27 cellular contexts compared by ENCODE assay signal in the genomic region with DNA sequence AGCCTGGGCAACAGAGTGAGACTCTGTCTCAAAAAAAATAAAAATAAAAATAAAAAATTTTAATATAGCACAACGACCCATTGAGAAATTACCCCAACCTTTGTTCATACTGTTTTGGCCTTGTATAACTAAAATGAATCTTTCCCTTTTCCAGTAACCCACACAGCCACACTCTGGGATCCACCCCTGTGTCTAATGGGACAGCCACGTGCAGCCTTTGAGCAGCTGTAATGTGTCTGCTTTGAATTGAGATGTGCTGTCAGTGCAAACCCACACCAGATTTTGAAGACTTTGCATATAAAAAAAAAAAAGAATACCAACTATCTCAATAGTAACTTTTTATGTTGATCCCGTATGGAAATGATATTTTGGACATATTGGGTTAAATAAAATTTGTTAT.
"Had no signal": no experiment of that assay in that cellular context is flagged by ENCODE, and none has a peak within 500 bp of the region (broad histone marks: within the 10 kb centered on the region; RNA-seq: fewer than 3 reads in every experiment).

No MANE protein-coding gene starts in this region.

- H3K27ac ChIP-seq: left lung, lower lobe of right lung, neural progenitor cell, ovary, spleen, tibial nerve, vagina had no signal

- H3K4me1 ChIP-seq: left lung, lower lobe of right lung, neural progenitor cell, spleen, tibial nerve, vagina had no signal

- H3K4me2 ChIP-seq: neural progenitor cell had no signal

- H3K27me3 Mint-ChIP-seq: progenitor cell of endocrine pancreas; stimulated activated naive CD8-positive, alpha-beta T cell treated with anti-CD3 and anti-CD28 coated beads, Interleukin-15, amount 100 ng/mL, for 72 hours had no signal

- H3K4me3 ChIP-seq: left lung, lower lobe of right lung, neural progenitor cell, ovary, spleen, tibial nerve, vagina had no signal

- DNase-seq: hypothalamus; immature natural killer cell; kidney; left colon; left lung; lower lobe of right lung; mammary epithelial cell; mesenchymal stem cell; naive B cell; natural killer cell; nephron progenitor cell; ovary; retina; right cardiac atrium; small intestine; spleen; stimulated activated CD4-positive, alpha-beta T cell treated with anti-CD3 and anti-CD28 coated beads, Interleukin-4, amount 100 ng/mL, for 24 hours; stimulated activated naive CD4-positive, alpha-beta T cell treated with Interleukin-2 at 50 U/mL for 16 hours; stimulated activated naive CD8-positive, alpha-beta T cell treated with anti-CD3 and anti-CD28 coated beads, Interleukin-15, amount 100 ng/mL, for 72 hours; substantia nigra had no signal

- ATAC-seq: left colon; left lung; lower lobe of right lung; natural killer cell; right cardiac atrium; sciatic nerve; stimulated activated effector memory CD8-positive, alpha-beta T cell treated with anti-CD3 and anti-CD28 coated beads, Interleukin-12 subunit alpha, Interleukin-12 subunit beta, amount 100 ng/mL, for 72 hours; stimulated activated naive CD8-positive, alpha-beta T cell treated with anti-CD3 and anti-CD28 coated beads, Interleukin-15, amount 100 ng/mL, for 72 hours had no signal

- H3K4me1 Mint-ChIP-seq: immature natural killer cell, naive B cell, natural killer cell, nephron progenitor cell had no signal

- H3K36me3 ChIP-seq: left lung, lower lobe of right lung, neural progenitor cell, ovary, spleen, tibial nerve, vagina had no signal

- H3K36me3 Mint-ChIP-seq: natural killer cell; neural progenitor cell; stimulated activated effector memory CD8-positive, alpha-beta T cell treated with anti-CD3 and anti-CD28 coated beads, Interleukin-12 subunit alpha, Interleukin-12 subunit beta, amount 100 ng/mL, for 72 hours; type B pancreatic cell had no signal

- H3K27ac Mint-ChIP-seq: immature natural killer cell; natural killer cell; nephron progenitor cell; neural progenitor cell; progenitor cell of endocrine pancreas; stimulated activated effector memory CD8-positive, alpha-beta T cell treated with anti-CD3 and anti-CD28 coated beads, Interleukin-12 subunit alpha, Interleukin-12 subunit beta, amount 100 ng/mL, for 72 hours; stimulated activated naive CD8-positive, alpha-beta T cell treated with anti-CD3 and anti-CD28 coated beads, Interleukin-15, amount 100 ng/mL, for 72 hours; type B pancreatic cell had no signal

- H3K9ac ChIP-seq: neural progenitor cell had no signal

- H3K4me3 Mint-ChIP-seq: immature natural killer cell; naive B cell; natural killer cell; nephron progenitor cell; neural progenitor cell; stimulated activated effector memory CD8-positive, alpha-beta T cell treated with anti-CD3 and anti-CD28 coated beads, Interleukin-12 subunit alpha, Interleukin-12 subunit beta, amount 100 ng/mL, for 72 hours; stimulated activated naive CD8-positive, alpha-beta T cell treated with anti-CD3 and anti-CD28 coated beads, Interleukin-15, amount 100 ng/mL, for 72 hours; type B pancreatic cell had no signal

- H3K27me3 ChIP-seq: neural progenitor cell, ovary, spleen, tibial nerve, vagina had no signal

- H3K9me3 ChIP-seq: lower lobe of right lung, ovary, tibial nerve, vagina had no signal

- H2AFZ ChIP-seq: neural progenitor cell had no signal
